ENCODE assay signal across 1 cellular context in the genomic region with DNA sequence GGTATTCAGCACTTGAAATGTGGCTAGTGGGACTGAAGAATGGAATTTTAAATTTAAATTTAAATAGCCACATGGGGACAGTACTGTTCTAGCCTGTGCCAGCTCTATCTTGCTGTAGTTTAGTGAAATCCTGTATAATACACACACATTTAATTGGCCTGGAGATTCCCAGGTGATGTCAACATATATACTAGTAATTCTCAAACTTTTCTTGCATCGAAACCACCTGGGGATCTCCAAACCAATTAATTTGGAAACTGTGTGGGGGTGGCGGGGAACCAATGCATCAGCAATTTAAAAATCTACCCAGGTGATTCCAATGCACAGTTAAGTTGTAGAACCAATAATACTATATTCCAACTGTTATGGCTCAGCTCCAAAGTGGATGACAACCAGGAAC.
TF ChIP-seq lines count a peak whose summit lies in the region.

No MANE protein-coding gene starts in this region.

TF ChIP-seq in GM12878, 131 proteins besides CTCF, POLR2A, EP300 and RAD21 (continues in another document):
- TF ChIP-seq PAX5 (IDR thresholded peaks at IDR 0.05; ENCODE audit: borderline replicate concordance, low read depth, low read length) (no peak), IRF4 (IDR thresholded peaks at IDR 0.05; ENCODE audit: low read depth, low read length) (0 out of 2 replicates have a peak, but pooled peaks have one; percentile 7), RBBP5 (conservative IDR thresholded peaks at IDR 0.05) (no peak), BACH1 (IDR thresholded peaks at IDR 0.05; ENCODE audit: borderline replicate concordance) (0 out of 2 replicates have a peak, but pooled peaks have one; percentile 19), BRCA1 (IDR thresholded peaks at IDR 0.05; ENCODE audit: low read depth, low read length) (no peak), SUPT20H (IDR thresholded peaks at IDR 0.05; ENCODE audit: borderline replicate concordance, control insufficient read depth, low read depth, low read length) (no peak), SMAD1 (IDR thresholded peaks at IDR 0.05; ENCODE audit: low read depth, partially characterized antibody) (no peak), CHD2 (IDR thresholded peaks at IDR 0.05; ENCODE audit: borderline replicate concordance, low read depth, low read length) (no peak), ZNF622 (IDR thresholded peaks at IDR 0.05) (no peak), EZH2 (IDR thresholded peaks at IDR 0.05; ENCODE audit: borderline replicate concordance, control insufficient read depth, low read depth, low read length) (no peak), FOXK2 (IDR thresholded peaks at IDR 0.05) (no peak), JUNB (IDR thresholded peaks at IDR 0.05) (peak; percentile 92), BHLHE40 (IDR thresholded peaks at IDR 0.05; ENCODE audit: borderline replicate concordance in 1 of 2, low read depth in 2 of 2, low read length in 1 of 2) (no peak), CBX3 (IDR thresholded peaks at IDR 0.05; ENCODE audit: borderline replicate concordance, low read depth) (no peak), NFYA (IDR thresholded peaks at IDR 0.05; ENCODE audit: borderline replicate concordance, low read depth, low read length) (no peak), MEF2A (IDR thresholded peaks at IDR 0.05; ENCODE audit: insufficient read depth, low read depth, low read length) (peak; percentile 59; the same call in 1 of the 2 replicates), ZBED1 (IDR thresholded peaks at IDR 0.05; ENCODE audit: borderline replicate concordance) (no peak), CEBPB (IDR thresholded peaks at IDR 0.05; ENCODE audit: borderline replicate concordance in 1 of 2, low read depth in 2 of 2, low read length in 2 of 2) (0 out of 4 replicates have a peak, but pooled peaks of 1 of the 2 experiments have one; percentile 43), CHD4 (IDR thresholded peaks at IDR 0.05) (no peak), KAT2A (conservative IDR thresholded peaks at IDR 0.05; ENCODE audit: control insufficient read depth, low read depth, low read length) (no peak), ZNF24 (IDR thresholded peaks at IDR 0.05) (no peak), RCOR1 (conservative IDR thresholded peaks at IDR 0.05; ENCODE audit: low read depth, low read length) (no peak), ATF7 (IDR thresholded peaks at IDR 0.05; ENCODE audit: low read depth) (peak; percentile 48; the same call in 1 of the 2 replicates), EED (IDR thresholded peaks at IDR 0.05; ENCODE audit: low read depth) (peak; percentile 74), ZNF274 (IDR thresholded peaks at IDR 0.05; ENCODE audit: insufficient read depth, insufficient read length) (no peak), MYB (IDR thresholded peaks at IDR 0.05; ENCODE audit: borderline replicate concordance, low read depth, low read length) (no peak), POLR2AphosphoS5 (IDR thresholded peaks at IDR 0.05; ENCODE audit: low read length) (no peak), CBFB (IDR thresholded peaks at IDR 0.05; ENCODE audit: low read depth) (peak; percentile 54; the same call in 1 of the 2 replicates)
- TF ChIP-seq, protein P1, sequence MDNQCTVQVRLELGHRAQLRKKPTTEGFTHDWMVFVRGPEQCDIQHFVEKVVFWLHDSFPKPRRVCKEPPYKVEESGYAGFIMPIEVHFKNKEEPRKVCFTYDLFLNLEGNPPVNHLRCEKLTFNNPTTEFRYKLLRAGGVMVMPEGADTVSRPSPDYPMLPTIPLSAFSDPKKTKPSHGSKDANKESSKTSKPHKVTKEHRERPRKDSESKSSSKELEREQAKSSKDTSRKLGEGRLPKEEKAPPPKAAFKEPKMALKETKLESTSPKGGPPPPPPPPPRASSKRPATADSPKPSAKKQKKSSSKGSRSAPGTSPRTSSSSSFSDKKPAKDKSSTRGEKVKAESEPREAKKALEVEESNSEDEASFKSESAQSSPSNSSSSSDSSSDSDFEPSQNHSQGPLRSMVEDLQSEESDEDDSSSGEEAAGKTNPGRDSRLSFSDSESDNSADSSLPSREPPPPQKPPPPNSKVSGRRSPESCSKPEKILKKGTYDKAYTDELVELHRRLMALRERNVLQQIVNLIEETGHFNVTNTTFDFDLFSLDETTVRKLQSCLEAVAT (IDR thresholded peaks at IDR 0.05): no peak
- TF ChIP-seq, protein P2, sequence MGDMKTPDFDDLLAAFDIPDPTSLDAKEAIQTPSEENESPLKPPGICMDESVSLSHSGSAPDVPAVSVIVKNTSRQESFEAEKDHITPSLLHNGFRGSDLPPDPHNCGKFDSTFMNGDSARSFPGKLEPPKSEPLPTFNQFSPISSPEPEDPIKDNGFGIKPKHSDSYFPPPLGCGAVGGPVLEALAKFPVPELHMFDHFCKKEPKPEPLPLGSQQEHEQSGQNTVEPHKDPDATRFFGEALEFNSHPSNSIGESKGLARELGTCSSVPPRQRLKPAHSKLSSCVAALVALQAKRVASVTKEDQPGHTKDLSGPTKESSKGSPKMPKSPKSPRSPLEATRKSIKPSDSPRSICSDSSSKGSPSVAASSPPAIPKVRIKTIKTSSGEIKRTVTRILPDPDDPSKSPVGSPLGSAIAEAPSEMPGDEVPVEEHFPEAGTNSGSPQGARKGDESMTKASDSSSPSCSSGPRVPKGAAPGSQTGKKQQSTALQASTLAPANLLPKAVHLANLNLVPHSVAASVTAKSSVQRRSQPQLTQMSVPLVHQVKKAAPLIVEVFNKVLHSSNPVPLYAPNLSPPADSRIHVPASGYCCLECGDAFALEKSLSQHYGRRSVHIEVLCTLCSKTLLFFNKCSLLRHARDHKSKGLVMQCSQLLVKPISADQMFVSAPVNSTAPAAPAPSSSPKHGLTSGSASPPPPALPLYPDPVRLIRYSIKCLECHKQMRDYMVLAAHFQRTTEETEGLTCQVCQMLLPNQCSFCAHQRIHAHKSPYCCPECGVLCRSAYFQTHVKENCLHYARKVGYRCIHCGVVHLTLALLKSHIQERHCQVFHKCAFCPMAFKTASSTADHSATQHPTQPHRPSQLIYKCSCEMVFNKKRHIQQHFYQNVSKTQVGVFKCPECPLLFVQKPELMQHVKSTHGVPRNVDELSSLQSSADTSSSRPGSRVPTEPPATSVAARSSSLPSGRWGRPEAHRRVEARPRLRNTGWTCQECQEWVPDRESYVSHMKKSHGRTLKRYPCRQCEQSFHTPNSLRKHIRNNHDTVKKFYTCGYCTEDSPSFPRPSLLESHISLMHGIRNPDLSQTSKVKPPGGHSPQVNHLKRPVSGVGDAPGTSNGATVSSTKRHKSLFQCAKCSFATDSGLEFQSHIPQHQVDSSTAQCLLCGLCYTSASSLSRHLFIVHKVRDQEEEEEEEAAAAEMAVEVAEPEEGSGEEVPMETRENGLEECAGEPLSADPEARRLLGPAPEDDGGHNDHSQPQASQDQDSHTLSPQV (IDR thresholded peaks at IDR 0.05): no peak
- TF ChIP-seq, protein P3, sequence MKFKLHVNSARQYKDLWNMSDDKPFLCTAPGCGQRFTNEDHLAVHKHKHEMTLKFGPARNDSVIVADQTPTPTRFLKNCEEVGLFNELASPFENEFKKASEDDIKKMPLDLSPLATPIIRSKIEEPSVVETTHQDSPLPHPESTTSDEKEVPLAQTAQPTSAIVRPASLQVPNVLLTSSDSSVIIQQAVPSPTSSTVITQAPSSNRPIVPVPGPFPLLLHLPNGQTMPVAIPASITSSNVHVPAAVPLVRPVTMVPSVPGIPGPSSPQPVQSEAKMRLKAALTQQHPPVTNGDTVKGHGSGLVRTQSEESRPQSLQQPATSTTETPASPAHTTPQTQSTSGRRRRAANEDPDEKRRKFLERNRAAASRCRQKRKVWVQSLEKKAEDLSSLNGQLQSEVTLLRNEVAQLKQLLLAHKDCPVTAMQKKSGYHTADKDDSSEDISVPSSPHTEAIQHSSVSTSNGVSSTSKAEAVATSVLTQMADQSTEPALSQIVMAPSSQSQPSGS (IDR thresholded peaks at IDR 0.05; ENCODE audit: low read length): peak; percentile 86
- TF ChIP-seq, protein P4, sequence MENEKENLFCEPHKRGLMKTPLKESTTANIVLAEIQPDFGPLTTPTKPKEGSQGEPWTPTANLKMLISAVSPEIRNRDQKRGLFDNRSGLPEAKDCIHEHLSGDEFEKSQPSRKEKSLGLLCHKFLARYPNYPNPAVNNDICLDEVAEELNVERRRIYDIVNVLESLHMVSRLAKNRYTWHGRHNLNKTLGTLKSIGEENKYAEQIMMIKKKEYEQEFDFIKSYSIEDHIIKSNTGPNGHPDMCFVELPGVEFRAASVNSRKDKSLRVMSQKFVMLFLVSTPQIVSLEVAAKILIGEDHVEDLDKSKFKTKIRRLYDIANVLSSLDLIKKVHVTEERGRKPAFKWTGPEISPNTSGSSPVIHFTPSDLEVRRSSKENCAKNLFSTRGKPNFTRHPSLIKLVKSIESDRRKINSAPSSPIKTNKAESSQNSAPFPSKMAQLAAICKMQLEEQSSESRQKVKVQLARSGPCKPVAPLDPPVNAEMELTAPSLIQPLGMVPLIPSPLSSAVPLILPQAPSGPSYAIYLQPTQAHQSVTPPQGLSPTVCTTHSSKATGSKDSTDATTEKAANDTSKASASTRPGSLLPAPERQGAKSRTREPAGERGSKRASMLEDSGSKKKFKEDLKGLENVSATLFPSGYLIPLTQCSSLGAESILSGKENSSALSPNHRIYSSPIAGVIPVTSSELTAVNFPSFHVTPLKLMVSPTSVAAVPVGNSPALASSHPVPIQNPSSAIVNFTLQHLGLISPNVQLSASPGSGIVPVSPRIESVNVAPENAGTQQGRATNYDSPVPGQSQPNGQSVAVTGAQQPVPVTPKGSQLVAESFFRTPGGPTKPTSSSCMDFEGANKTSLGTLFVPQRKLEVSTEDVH (IDR thresholded peaks at IDR 0.05; ENCODE audit: low read depth, partially characterized antibody): no peak
- TF ChIP-seq, protein P5, sequence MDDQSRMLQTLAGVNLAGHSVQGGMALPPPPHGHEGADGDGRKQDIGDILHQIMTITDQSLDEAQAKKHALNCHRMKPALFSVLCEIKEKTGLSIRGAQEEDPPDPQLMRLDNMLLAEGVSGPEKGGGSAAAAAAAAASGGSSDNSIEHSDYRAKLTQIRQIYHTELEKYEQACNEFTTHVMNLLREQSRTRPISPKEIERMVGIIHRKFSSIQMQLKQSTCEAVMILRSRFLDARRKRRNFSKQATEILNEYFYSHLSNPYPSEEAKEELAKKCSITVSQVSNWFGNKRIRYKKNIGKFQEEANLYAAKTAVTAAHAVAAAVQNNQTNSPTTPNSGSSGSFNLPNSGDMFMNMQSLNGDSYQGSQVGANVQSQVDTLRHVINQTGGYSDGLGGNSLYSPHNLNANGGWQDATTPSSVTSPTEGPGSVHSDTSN (IDR thresholded peaks at IDR 0.05; ENCODE audit: insufficient replicate concordance, low read depth, low read length): no peak
- TF ChIP-seq, protein P6, sequence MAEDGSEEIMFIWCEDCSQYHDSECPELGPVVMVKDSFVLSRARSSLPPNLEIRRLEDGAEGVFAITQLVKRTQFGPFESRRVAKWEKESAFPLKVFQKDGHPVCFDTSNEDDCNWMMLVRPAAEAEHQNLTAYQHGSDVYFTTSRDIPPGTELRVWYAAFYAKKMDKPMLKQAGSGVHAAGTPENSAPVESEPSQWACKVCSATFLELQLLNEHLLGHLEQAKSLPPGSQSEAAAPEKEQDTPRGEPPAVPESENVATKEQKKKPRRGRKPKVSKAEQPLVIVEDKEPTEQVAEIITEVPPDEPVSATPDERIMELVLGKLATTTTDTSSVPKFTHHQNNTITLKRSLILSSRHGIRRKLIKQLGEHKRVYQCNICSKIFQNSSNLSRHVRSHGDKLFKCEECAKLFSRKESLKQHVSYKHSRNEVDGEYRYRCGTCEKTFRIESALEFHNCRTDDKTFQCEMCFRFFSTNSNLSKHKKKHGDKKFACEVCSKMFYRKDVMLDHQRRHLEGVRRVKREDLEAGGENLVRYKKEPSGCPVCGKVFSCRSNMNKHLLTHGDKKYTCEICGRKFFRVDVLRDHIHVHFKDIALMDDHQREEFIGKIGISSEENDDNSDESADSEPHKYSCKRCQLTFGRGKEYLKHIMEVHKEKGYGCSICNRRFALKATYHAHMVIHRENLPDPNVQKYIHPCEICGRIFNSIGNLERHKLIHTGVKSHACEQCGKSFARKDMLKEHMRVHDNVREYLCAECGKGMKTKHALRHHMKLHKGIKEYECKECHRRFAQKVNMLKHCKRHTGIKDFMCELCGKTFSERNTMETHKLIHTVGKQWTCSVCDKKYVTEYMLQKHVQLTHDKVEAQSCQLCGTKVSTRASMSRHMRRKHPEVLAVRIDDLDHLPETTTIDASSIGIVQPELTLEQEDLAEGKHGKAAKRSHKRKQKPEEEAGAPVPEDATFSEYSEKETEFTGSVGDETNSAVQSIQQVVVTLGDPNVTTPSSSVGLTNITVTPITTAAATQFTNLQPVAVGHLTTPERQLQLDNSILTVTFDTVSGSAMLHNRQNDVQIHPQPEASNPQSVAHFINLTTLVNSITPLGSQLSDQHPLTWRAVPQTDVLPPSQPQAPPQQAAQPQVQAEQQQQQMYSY (CRISPR knock-in tag; IDR thresholded peaks at IDR 0.05): no peak
- TF ChIP-seq, protein P7, sequence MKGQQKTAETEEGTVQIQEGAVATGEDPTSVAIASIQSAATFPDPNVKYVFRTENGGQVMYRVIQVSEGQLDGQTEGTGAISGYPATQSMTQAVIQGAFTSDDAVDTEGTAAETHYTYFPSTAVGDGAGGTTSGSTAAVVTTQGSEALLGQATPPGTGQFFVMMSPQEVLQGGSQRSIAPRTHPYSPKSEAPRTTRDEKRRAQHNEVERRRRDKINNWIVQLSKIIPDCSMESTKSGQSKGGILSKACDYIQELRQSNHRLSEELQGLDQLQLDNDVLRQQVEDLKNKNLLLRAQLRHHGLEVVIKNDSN (IDR thresholded peaks at IDR 0.05; ENCODE audit: borderline replicate concordance, extremely low read length, insufficient read depth, low read depth, low read length): no peak
- TF ChIP-seq, protein P8, sequence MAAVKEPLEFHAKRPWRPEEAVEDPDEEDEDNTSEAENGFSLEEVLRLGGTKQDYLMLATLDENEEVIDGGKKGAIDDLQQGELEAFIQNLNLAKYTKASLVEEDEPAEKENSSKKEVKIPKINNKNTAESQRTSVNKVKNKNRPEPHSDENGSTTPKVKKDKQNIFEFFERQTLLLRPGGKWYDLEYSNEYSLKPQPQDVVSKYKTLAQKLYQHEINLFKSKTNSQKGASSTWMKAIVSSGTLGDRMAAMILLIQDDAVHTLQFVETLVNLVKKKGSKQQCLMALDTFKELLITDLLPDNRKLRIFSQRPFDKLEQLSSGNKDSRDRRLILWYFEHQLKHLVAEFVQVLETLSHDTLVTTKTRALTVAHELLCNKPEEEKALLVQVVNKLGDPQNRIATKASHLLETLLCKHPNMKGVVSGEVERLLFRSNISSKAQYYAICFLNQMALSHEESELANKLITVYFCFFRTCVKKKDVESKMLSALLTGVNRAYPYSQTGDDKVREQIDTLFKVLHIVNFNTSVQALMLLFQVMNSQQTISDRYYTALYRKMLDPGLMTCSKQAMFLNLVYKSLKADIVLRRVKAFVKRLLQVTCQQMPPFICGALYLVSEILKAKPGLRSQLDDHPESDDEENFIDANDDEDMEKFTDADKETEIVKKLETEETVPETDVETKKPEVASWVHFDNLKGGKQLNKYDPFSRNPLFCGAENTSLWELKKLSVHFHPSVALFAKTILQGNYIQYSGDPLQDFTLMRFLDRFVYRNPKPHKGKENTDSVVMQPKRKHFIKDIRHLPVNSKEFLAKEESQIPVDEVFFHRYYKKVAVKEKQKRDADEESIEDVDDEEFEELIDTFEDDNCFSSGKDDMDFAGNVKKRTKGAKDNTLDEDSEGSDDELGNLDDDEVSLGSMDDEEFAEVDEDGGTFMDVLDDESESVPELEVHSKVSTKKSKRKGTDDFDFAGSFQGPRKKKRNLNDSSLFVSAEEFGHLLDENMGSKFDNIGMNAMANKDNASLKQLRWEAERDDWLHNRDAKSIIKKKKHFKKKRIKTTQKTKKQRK (IDR thresholded peaks at IDR 0.05; ENCODE audit: low read depth, low read length): no peak
